Comparison of ENCODE assay signal across 20 cellular contexts in genomic region chr21:33855190-33855589, GRCh38.
DNase-seq lines count a peak whose midpoint lies in the region; ATAC-seq and TF ChIP-seq lines count a peak whose summit lies in the region.
"Had no signal": no experiment of that assay in that cellular context is flagged by ENCODE, and none has a peak within 500 bp of the region (broad histone marks: within the 10 kb centered on the region; RNA-seq: fewer than 3 reads in every experiment).

No MANE protein-coding gene starts in this region.

- no peak for ATAC-seq in stimulated activated effector memory CD8-positive, alpha-beta T cell treated with anti-CD3 and anti-CD28 coated beads, Interleukin-12 subunit alpha, Interleukin-12 subunit beta, amount 100 ng/mL, for 72 hours
- ATAC-seq: left lobe of liver, T-helper 17 cell had no signal

- H3K4me3 Mint-ChIP-seq in neural crest cell: no peak overlapping the region
- no peak overlapping the region for H3K4me3 Mint-ChIP-seq in stimulated activated effector memory CD8-positive, alpha-beta T cell treated with anti-CD3 and anti-CD28 coated beads, Interleukin-12 subunit alpha, Interleukin-12 subunit beta, amount 100 ng/mL, for 72 hours
- H3K4me3 Mint-ChIP-seq in activated CD4-positive, alpha-beta memory T cell treated with anti-CD3 and anti-CD28 coated beads, Interleukin-2, amount 10 ng/mL, durations not matched to agents 7 days and 5 days: no peak overlapping the region
- H3K4me3 Mint-ChIP-seq: T-helper 17 cell had no signal

- CTCF ChIA-PET in activated CD4-positive, alpha-beta memory T cell treated with anti-CD3 and anti-CD28 coated beads, Interleukin-2, amount 10 ng/mL, durations not matched to agents 7 days and 5 days (lab: Charles Lee): no interaction called here

- H3K4me1 Mint-ChIP-seq in neural crest cell: peaks cover 12% of the 10 kb centered on the region
- no peaks in the 10 kb centered on the region for H3K4me1 Mint-ChIP-seq in stimulated activated effector memory CD8-positive, alpha-beta T cell treated with anti-CD3 and anti-CD28 coated beads, Interleukin-12 subunit alpha, Interleukin-12 subunit beta, amount 100 ng/mL, for 72 hours
- no peaks in the 10 kb centered on the region for H3K4me1 Mint-ChIP-seq in activated CD4-positive, alpha-beta memory T cell treated with anti-CD3 and anti-CD28 coated beads, Interleukin-2, amount 10 ng/mL, durations not matched to agents 7 days and 5 days
- H3K4me1 Mint-ChIP-seq: T-helper 17 cell had no signal

- H3K36me3 ChIP-seq in Karpas-422 (ENCODE audit: insufficient read depth, low read length) (no peaks in the 10 kb centered on the region), WERI-Rb-1 (no peaks in the 10 kb centered on the region)
- H3K36me3 ChIP-seq: breast epithelium, tibial artery had no signal

- DNase-seq in GM12864 (ENCODE audit: low read depth) (no peak), Karpas-422 (peak; percentile 76), WERI-Rb-1 (no peak), neural crest cell (ENCODE audit: low read depth, low spot score) (no peak), NCI-H226 (no peak), GM13977 (ENCODE audit: low spot score) (no peak)
- DNase-seq in stimulated activated effector memory CD8-positive, alpha-beta T cell treated with anti-CD3 and anti-CD28 coated beads, Interleukin-12 subunit alpha, Interleukin-12 subunit beta, amount 100 ng/mL, for 72 hours (ENCODE audit: low spot score in 2 of 2): no peak
- DNase-seq in activated CD4-positive, alpha-beta memory T cell treated with anti-CD3 and anti-CD28 coated beads, Interleukin-2, amount 10 ng/mL, durations not matched to agents 7 days and 5 days: no peak
- DNase-seq: activated T-cell treated with anti-CD3 and anti-CD28 coated beads for 4 hours; C1 segment of cervical spinal cord; DMS79; effector memory CD4-positive, alpha-beta T cell; NCI-H1694 treated with DMSO at 0.1 percent for 48 hours; NCI-H510A; T-helper 17 cell; tibial artery had no signal

- no peaks in the 10 kb centered on the region for H4K20me1 ChIP-seq in Karpas-422 (ENCODE audit: insufficient read depth, low read depth, low read length)

- H3K9me2 ChIP-seq in Karpas-422 (replicated peaks; ENCODE audit: insufficient read depth, low read length): no peaks in the 10 kb centered on the region

- H3K4me2 ChIP-seq in Karpas-422 (ENCODE audit: low read depth, low read length, poor library complexity, severe bottlenecking): no peak overlapping the region

- no peak overlapping the region for H3K27ac Mint-ChIP-seq in neural crest cell (ENCODE audit: unreplicated experiment)
- no peak overlapping the region for H3K27ac Mint-ChIP-seq in stimulated activated effector memory CD8-positive, alpha-beta T cell treated with anti-CD3 and anti-CD28 coated beads, Interleukin-12 subunit alpha, Interleukin-12 subunit beta, amount 100 ng/mL, for 72 hours
- H3K27ac Mint-ChIP-seq in activated CD4-positive, alpha-beta memory T cell treated with anti-CD3 and anti-CD28 coated beads, Interleukin-2, amount 10 ng/mL, durations not matched to agents 7 days and 5 days: no peak overlapping the region
- H3K27ac Mint-ChIP-seq: T-helper 17 cell had no signal

- H3K4me1 ChIP-seq in Karpas-422 (ENCODE audit: low read length): peaks cover 7% of the 10 kb centered on the region
- H3K4me1 ChIP-seq: breast epithelium, foreskin keratinocyte had no signal

- peaks cover 2% of the 10 kb centered on the region for H3K9me3 Mint-ChIP-seq in neural crest cell
- no peaks in the 10 kb centered on the region for H3K9me3 Mint-ChIP-seq in stimulated activated effector memory CD8-positive, alpha-beta T cell treated with anti-CD3 and anti-CD28 coated beads, Interleukin-12 subunit alpha, Interleukin-12 subunit beta, amount 100 ng/mL, for 72 hours
- no peaks in the 10 kb centered on the region for H3K9me3 Mint-ChIP-seq in activated CD4-positive, alpha-beta memory T cell treated with anti-CD3 and anti-CD28 coated beads, Interleukin-2, amount 10 ng/mL, durations not matched to agents 7 days and 5 days
- H3K9me3 Mint-ChIP-seq: activated naive CD4-positive, alpha-beta T cell treated with anti-CD3 and anti-CD28 coated beads, Interleukin-2, amount 50 U/mL, for 72 hours had no signal

- no peak overlapping the region for H3K9ac ChIP-seq in Karpas-422 (ENCODE audit: low read length)

- no peak overlapping the region for H2AFZ ChIP-seq in Karpas-422 (ENCODE audit: low read length)

- H3K9me3 ChIP-seq in Karpas-422 (ENCODE audit: low read length) (no peaks in the 10 kb centered on the region), WERI-Rb-1 (ENCODE audit: severe bottlenecking) (no peaks in the 10 kb centered on the region)
- H3K9me3 ChIP-seq: breast epithelium, tibial artery had no signal

- TF ChIP-seq CTCF in GM12864 (IDR thresholded peaks at IDR 0.05; ENCODE audit: low read depth, low read length, missing control alignments) (peak; percentile 39), WERI-Rb-1 (IDR thresholded peaks at IDR 0.05; ENCODE audit: low read depth, low read length) (peak; percentile 36), neural crest cell (conservative IDR thresholded peaks at IDR 0.05) (peak; percentile 22), GM13977 (IDR thresholded peaks at IDR 0.05; ENCODE audit: extremely low read depth, insufficient read depth, missing control alignments) (no peak)

- H3K79me2 ChIP-seq in Karpas-422 (ENCODE audit: low read length): no peaks in the 10 kb centered on the region

- no peaks in the 10 kb centered on the region for H3K27me3 ChIP-seq in Karpas-422 (ENCODE audit: low read length)
- H3K27me3 ChIP-seq in WERI-Rb-1 (ENCODE audit: insufficient read depth, low read depth, severe bottlenecking): no peaks in the 10 kb centered on the region
- H3K27me3 ChIP-seq: breast epithelium, foreskin keratinocyte, tibial artery had no signal

- H3K36me3 Mint-ChIP-seq in neural crest cell (ENCODE audit: low read depth): no peaks in the 10 kb centered on the region
- H3K36me3 Mint-ChIP-seq in stimulated activated effector memory CD8-positive, alpha-beta T cell treated with anti-CD3 and anti-CD28 coated beads, Interleukin-12 subunit alpha, Interleukin-12 subunit beta, amount 100 ng/mL, for 72 hours: no peaks in the 10 kb centered on the region
- H3K36me3 Mint-ChIP-seq in activated CD4-positive, alpha-beta memory T cell treated with anti-CD3 and anti-CD28 coated beads, Interleukin-2, amount 10 ng/mL, durations not matched to agents 7 days and 5 days (ENCODE audit: low read depth): no peaks in the 10 kb centered on the region
- H3K36me3 Mint-ChIP-seq: activated naive CD4-positive, alpha-beta T cell treated with anti-CD3 and anti-CD28 coated beads, Interleukin-2, amount 50 U/mL, for 72 hours had no signal

- H3K4me3 ChIP-seq in GM12864 (ENCODE audit: low read depth, low read length) (no peak overlapping the region), Karpas-422 (ENCODE audit: low read length) (no peak overlapping the region), WERI-Rb-1 (ENCODE audit: low read depth, low read length) (no peak overlapping the region)
- H3K4me3 ChIP-seq: breast epithelium, tibial artery had no signal

- POLR2A ChIA-PET in activated CD4-positive, alpha-beta memory T cell treated with anti-CD3 and anti-CD28 coated beads, Interleukin-2, amount 10 ng/mL, durations not matched to agents 7 days and 5 days (lab: Charles Lee): no interaction called here

- no peaks in the 10 kb centered on the region for H3K27me3 Mint-ChIP-seq in neural crest cell (ENCODE audit: low read depth)
- peaks cover 4% of the 10 kb centered on the region for H3K27me3 Mint-ChIP-seq in activated CD4-positive, alpha-beta memory T cell treated with anti-CD3 and anti-CD28 coated beads, Interleukin-2, amount 10 ng/mL, durations not matched to agents 7 days and 5 days

- H3K27ac ChIP-seq in Karpas-422 (ENCODE audit: low read length) (no peak overlapping the region), WERI-Rb-1 (no peak overlapping the region)
- H3K27ac ChIP-seq: breast epithelium, foreskin keratinocyte, tibial artery had no signal

- in situ Hi-C loops in GM13977 (cut with MboI; ENCODE audit: low pct_unique_long_range_greater_than_20kb, low sequenced_read_pairs, unreplicated experiment): no loop called here
